8 cellular contexts compared by ENCODE assay signal in the genomic region with DNA sequence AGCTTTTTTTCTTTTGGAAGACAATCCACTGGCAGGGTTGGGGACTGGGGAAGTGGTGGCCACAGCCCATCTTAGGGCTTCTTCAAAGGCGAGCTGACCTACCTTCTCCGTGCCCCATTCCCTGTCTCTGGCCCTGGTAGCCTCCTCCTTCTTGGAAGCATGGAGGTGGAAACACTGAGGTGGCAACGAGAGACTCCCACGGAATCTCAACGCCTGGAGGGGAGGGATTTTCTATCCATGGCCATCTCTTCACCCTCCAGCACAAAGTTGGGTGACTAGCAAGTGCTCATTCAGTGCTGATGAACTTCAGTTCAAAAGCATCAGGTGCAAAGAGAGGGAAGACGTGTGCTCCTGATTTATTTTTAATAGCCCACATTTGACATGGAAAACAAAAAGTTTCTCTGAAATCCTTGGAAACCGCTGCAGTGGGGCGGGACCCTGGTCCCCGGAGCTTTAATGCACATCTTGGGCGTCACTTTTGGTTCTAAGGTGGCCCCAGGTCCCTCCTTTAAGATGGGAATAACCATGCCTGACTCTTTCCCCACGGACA. TPM values are rescaled to one million over a fixed set of nuclear protein-coding genes. Genes with fewer than 3 reads are reported as not detected.
A peak's percentile ranks its signal among the peaks of the same experiment; 100 is the strongest.
DNase-seq lines count a peak whose midpoint lies in the region; ATAC-seq lines count a peak whose summit lies in the region.

No MANE protein-coding gene starts in this region.

- peaks cover 8% of the 10 kb centered on the region for H3K4me1 ChIP-seq in thymus (ENCODE audit: control insufficient read depth, insufficient read depth, low read length)

- H3K27me3 ChIP-seq in thymus (ENCODE audit: control insufficient read depth, insufficient read depth), result no peaks in the 10 kb centered on the region

- no peaks in the 10 kb centered on the region for H3K36me3 Mint-ChIP-seq in activated CD4-positive, alpha-beta T cell treated with anti-CD3 and anti-CD28 coated beads, Interleukin-2, amount 10 ng/mL, durations not matched to agents 7 days and 5 days (ENCODE audit: low read depth)
- H3K36me3 Mint-ChIP-seq in activated naive CD8-positive, alpha-beta T cell treated with anti-CD3 and anti-CD28 coated beads, Interleukin-2, amount 10 ng/mL, durations not matched to agents 7 days and 5 days, result no peaks in the 10 kb centered on the region

- H3K27ac Mint-ChIP-seq in activated CD4-positive, alpha-beta T cell treated with anti-CD3 and anti-CD28 coated beads, Interleukin-2, amount 10 ng/mL, durations not matched to agents 7 days and 5 days, result no peak overlapping the region
- no peak overlapping the region for H3K27ac Mint-ChIP-seq in activated naive CD8-positive, alpha-beta T cell treated with anti-CD3 and anti-CD28 coated beads, Interleukin-2, amount 10 ng/mL, durations not matched to agents 7 days and 5 days

- peaks cover 23% of the 10 kb centered on the region for H3K27me3 Mint-ChIP-seq in activated CD4-positive, alpha-beta T cell treated with anti-CD3 and anti-CD28 coated beads, Interleukin-2, amount 10 ng/mL, durations not matched to agents 7 days and 5 days
- H3K27me3 Mint-ChIP-seq in activated naive CD8-positive, alpha-beta T cell treated with anti-CD3 and anti-CD28 coated beads, Interleukin-2, amount 10 ng/mL, durations not matched to agents 7 days and 5 days, result peaks cover 20% of the 10 kb centered on the region

- CTCF ChIA-PET in activated CD4-positive, alpha-beta T cell treated with anti-CD3 and anti-CD28 coated beads, Interleukin-2, amount 10 ng/mL, durations not matched to agents 7 days and 5 days (lab: Charles Lee), result interaction anchor here (1.6 to 1.9 kb wide), 2 partner anchors 10 to 15 kb away, joined by 6 to 8 read pairs; no protein-coding TSS in a partner anchor

- no peaks in the 10 kb centered on the region for H3K9me3 ChIP-seq in thymus (ENCODE audit: control insufficient read depth)

- H3K9me3 Mint-ChIP-seq in activated CD4-positive, alpha-beta T cell treated with anti-CD3 and anti-CD28 coated beads, Interleukin-2, amount 10 ng/mL, durations not matched to agents 7 days and 5 days, result no peaks in the 10 kb centered on the region
- H3K9me3 Mint-ChIP-seq in activated naive CD8-positive, alpha-beta T cell treated with anti-CD3 and anti-CD28 coated beads, Interleukin-2, amount 10 ng/mL, durations not matched to agents 7 days and 5 days, result no peaks in the 10 kb centered on the region

- H3K36me3 ChIP-seq in thymus (ENCODE audit: control insufficient read depth, insufficient read depth), result no peaks in the 10 kb centered on the region

- 41% methylated on average over 11 of the region's 11 CpGs for WGBS in thymus

- DNase-seq in activated CD4-positive, alpha-beta T cell treated with anti-CD3 and anti-CD28 coated beads, Interleukin-2, amount 10 ng/mL, durations not matched to agents 7 days and 5 days, result no peak
- DNase-seq in activated CD4-positive, alpha-beta T cell treated with anti-CD3 and anti-CD28 coated beads for 1 hour, result no peak
- DNase-seq in activated naive CD8-positive, alpha-beta T cell treated with anti-CD3 and anti-CD28 coated beads, Interleukin-2, amount 10 ng/mL, durations not matched to agents 7 days and 5 days, result no peak
- DNase-seq in left kidney (ENCODE audit: low read depth, low spot score) (peak; percentile 52), hypothalamus (lab: John Stamatoyannopoulos, UW) (no peak), SIG-M5 treated with dmso at 0.1 percent for 504 hours (lab: John Stamatoyannopoulos, UW; ENCODE audit: unreplicated experiment) (no peak)
- DNase-seq in stimulated activated CD4-positive, alpha-beta T cell treated with anti-CD3 and anti-CD28 coated beads, Interleukin-2, amount 100 ng/mL, for 24 hours, result no peak

- peak overlapping the region; percentile 89 for H3K4me3 ChIP-seq in thymus (ENCODE audit: low read length)

- H3K27ac ChIP-seq in thymus (ENCODE audit: low read depth), result peak overlapping the region; percentile 46

- ATAC-seq in activated naive CD8-positive, alpha-beta T cell treated with anti-CD3 and anti-CD28 coated beads, Interleukin-2, amount 10 ng/mL, durations not matched to agents 7 days and 5 days (ENCODE audit: low read depth), result no peak

- peak overlapping the region; percentile 87 for H3K4me3 Mint-ChIP-seq in activated CD4-positive, alpha-beta T cell treated with anti-CD3 and anti-CD28 coated beads, Interleukin-2, amount 10 ng/mL, durations not matched to agents 7 days and 5 days
- H3K4me3 Mint-ChIP-seq in activated naive CD8-positive, alpha-beta T cell treated with anti-CD3 and anti-CD28 coated beads, Interleukin-2, amount 10 ng/mL, durations not matched to agents 7 days and 5 days, result peak overlapping the region; percentile 90

- POLR2A ChIA-PET in activated CD4-positive, alpha-beta T cell treated with anti-CD3 and anti-CD28 coated beads, Interleukin-2, amount 10 ng/mL, durations not matched to agents 7 days and 5 days (lab: Charles Lee), result no interaction called here
- POLR2A ChIA-PET in activated naive CD8-positive, alpha-beta T cell treated with anti-CD3 and anti-CD28 coated beads, Interleukin-2, amount 10 ng/mL, durations not matched to agents 7 days and 5 days (lab: Charles Lee), result interaction anchor here (1.3 kb wide), 1 partner anchor 196 kb away, joined by 3 read pairs; no protein-coding TSS in a partner anchor

- H3K4me1 Mint-ChIP-seq in activated CD4-positive, alpha-beta T cell treated with anti-CD3 and anti-CD28 coated beads, Interleukin-2, amount 10 ng/mL, durations not matched to agents 7 days and 5 days, result peaks cover 10% of the 10 kb centered on the region
- H3K4me1 Mint-ChIP-seq in activated naive CD8-positive, alpha-beta T cell treated with anti-CD3 and anti-CD28 coated beads, Interleukin-2, amount 10 ng/mL, durations not matched to agents 7 days and 5 days, result peaks cover 10% of the 10 kb centered on the region

RNA-seq across cellular contexts. Expression of a gene that starts 0.6 kb away (rescaled TPM):
- under 1 TPM; 0.45 to 0.58 TPM for total RNA-seq in activated CD4-positive, alpha-beta T cell treated with anti-CD3 and anti-CD28 coated beads, Interleukin-2, amount 10 ng/mL, durations not matched to agents 7 days and 5 days
- 1 to 10 TPM; 2.0 to 2.5 TPM for total RNA-seq in activated naive CD8-positive, alpha-beta T cell treated with anti-CD3 and anti-CD28 coated beads, Interleukin-2, amount 10 ng/mL, durations not matched to agents 7 days and 5 days
- 5.4 TPM for polyA plus RNA-seq in thymus
